In the genomic region with DNA sequence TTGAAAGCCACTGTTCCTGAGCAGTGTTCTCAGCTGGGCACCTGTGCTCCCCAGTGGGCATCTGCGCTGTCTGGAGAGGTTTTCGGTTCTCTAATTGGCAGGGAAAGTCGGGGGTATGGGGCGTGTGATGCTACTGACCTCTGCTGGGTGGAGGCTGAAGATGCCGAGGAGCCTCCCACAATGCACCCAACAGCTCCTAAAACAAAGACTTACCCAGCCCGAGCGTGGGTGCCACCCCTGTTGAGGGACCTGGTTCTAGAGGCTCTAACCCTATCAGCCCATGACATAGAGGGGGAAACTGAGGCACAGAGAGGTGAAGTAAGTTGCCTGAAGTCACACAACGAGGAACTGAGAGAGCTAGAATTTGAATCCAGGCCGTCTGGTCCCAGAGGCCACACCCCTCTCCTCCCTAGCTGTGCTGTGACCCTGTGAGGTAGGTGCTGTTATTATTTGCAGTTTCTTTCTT, we compare ENCODE assay signal across 2 cellular contexts.
TF ChIP-seq lines count a peak whose summit lies in the region.

No MANE protein-coding gene starts in this region.

TF ChIP-seq in SK-N-SH treated with all-trans-retinoic acid at 6 μM for 48 hours, 23 proteins besides CTCF, POLR2A, EP300 and RAD21:
- TF ChIP-seq PPARA (CRISPR knock-in tag; IDR thresholded peaks at IDR 0.05; ENCODE audit: borderline replicate concordance) (no peak), ZNF565 (CRISPR knock-in tag; conservative IDR thresholded peaks at IDR 0.05; ENCODE audit: low read depth) (no peak)
- TF ChIP-seq, protein P1, sequence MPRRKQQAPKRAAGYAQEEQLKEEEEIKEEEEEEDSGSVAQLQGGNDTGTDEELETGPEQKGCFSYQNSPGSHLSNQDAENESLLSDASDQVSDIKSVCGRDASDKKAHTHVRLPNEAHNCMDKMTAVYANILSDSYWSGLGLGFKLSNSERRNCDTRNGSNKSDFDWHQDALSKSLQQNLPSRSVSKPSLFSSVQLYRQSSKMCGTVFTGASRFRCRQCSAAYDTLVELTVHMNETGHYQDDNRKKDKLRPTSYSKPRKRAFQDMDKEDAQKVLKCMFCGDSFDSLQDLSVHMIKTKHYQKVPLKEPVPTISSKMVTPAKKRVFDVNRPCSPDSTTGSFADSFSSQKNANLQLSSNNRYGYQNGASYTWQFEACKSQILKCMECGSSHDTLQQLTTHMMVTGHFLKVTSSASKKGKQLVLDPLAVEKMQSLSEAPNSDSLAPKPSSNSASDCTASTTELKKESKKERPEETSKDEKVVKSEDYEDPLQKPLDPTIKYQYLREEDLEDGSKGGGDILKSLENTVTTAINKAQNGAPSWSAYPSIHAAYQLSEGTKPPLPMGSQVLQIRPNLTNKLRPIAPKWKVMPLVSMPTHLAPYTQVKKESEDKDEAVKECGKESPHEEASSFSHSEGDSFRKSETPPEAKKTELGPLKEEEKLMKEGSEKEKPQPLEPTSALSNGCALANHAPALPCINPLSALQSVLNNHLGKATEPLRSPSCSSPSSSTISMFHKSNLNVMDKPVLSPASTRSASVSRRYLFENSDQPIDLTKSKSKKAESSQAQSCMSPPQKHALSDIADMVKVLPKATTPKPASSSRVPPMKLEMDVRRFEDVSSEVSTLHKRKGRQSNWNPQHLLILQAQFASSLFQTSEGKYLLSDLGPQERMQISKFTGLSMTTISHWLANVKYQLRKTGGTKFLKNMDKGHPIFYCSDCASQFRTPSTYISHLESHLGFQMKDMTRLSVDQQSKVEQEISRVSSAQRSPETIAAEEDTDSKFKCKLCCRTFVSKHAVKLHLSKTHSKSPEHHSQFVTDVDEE (CRISPR knock-in tag; IDR thresholded peaks at IDR 0.05), result no peak

TF ChIP-seq in HepG2, 621 proteins besides CTCF, POLR2A, EP300 and RAD21:
- TF ChIP-seq TBX2 (CRISPR knock-in tag; IDR thresholded peaks at IDR 0.05; ENCODE audit: borderline replicate concordance), result peak; percentile 41; the same call in 1 of the 2 replicates
- TF ChIP-seq, protein P2, sequence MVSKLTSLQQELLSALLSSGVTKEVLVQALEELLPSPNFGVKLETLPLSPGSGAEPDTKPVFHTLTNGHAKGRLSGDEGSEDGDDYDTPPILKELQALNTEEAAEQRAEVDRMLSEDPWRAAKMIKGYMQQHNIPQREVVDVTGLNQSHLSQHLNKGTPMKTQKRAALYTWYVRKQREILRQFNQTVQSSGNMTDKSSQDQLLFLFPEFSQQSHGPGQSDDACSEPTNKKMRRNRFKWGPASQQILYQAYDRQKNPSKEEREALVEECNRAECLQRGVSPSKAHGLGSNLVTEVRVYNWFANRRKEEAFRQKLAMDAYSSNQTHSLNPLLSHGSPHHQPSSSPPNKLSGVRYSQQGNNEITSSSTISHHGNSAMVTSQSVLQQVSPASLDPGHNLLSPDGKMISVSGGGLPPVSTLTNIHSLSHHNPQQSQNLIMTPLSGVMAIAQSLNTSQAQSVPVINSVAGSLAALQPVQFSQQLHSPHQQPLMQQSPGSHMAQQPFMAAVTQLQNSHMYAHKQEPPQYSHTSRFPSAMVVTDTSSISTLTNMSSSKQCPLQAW (CRISPR knock-in tag; IDR thresholded peaks at IDR 0.05), result 0 out of 2 replicates have a peak, but pooled peaks have one; percentile 27
- 0 out of 2 replicates have a peak, but pooled peaks have one; percentile 34 for TF ChIP-seq ZNF350 (CRISPR knock-in tag; IDR thresholded peaks at IDR 0.05; ENCODE audit: borderline replicate concordance, low read depth)
- TF ChIP-seq NR2F6 (IDR thresholded peaks at IDR 0.05), result no peak
- peak; percentile 28; the same call in 1 of the 2 replicates for TF ChIP-seq NR2F6 (CRISPR knock-in tag; IDR thresholded peaks at IDR 0.05)
- TF ChIP-seq, protein P3, sequence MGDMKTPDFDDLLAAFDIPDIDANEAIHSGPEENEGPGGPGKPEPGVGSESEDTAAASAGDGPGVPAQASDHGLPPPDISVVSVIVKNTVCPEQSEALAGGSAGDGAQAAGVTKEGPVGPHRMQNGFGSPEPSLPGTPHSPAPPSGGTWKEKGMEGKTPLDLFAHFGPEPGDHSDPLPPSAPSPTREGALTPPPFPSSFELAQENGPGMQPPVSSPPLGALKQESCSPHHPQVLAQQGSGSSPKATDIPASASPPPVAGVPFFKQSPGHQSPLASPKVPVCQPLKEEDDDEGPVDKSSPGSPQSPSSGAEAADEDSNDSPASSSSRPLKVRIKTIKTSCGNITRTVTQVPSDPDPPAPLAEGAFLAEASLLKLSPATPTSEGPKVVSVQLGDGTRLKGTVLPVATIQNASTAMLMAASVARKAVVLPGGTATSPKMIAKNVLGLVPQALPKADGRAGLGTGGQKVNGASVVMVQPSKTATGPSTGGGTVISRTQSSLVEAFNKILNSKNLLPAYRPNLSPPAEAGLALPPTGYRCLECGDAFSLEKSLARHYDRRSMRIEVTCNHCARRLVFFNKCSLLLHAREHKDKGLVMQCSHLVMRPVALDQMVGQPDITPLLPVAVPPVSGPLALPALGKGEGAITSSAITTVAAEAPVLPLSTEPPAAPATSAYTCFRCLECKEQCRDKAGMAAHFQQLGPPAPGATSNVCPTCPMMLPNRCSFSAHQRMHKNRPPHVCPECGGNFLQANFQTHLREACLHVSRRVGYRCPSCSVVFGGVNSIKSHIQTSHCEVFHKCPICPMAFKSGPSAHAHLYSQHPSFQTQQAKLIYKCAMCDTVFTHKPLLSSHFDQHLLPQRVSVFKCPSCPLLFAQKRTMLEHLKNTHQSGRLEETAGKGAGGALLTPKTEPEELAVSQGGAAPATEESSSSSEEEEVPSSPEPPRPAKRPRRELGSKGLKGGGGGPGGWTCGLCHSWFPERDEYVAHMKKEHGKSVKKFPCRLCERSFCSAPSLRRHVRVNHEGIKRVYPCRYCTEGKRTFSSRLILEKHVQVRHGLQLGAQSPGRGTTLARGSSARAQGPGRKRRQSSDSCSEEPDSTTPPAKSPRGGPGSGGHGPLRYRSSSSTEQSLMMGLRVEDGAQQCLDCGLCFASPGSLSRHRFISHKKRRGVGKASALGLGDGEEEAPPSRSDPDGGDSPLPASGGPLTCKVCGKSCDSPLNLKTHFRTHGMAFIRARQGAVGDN (CRISPR knock-in tag; IDR thresholded peaks at IDR 0.05), result peak; percentile 44
- TF ChIP-seq, protein P4, sequence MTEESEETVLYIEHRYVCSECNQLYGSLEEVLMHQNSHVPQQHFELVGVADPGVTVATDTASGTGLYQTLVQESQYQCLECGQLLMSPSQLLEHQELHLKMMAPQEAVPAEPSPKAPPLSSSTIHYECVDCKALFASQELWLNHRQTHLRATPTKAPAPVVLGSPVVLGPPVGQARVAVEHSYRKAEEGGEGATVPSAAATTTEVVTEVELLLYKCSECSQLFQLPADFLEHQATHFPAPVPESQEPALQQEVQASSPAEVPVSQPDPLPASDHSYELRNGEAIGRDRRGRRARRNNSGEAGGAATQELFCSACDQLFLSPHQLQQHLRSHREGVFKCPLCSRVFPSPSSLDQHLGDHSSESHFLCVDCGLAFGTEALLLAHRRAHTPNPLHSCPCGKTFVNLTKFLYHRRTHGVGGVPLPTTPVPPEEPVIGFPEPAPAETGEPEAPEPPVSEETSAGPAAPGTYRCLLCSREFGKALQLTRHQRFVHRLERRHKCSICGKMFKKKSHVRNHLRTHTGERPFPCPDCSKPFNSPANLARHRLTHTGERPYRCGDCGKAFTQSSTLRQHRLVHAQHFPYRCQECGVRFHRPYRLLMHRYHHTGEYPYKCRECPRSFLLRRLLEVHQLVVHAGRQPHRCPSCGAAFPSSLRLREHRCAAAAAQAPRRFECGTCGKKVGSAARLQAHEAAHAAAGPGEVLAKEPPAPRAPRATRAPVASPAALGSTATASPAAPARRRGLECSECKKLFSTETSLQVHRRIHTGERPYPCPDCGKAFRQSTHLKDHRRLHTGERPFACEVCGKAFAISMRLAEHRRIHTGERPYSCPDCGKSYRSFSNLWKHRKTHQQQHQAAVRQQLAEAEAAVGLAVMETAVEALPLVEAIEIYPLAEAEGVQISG (CRISPR knock-in tag; IDR thresholded peaks at IDR 0.05), result peak; percentile 95
- TF ChIP-seq ZBTB20 (CRISPR knock-in tag; IDR thresholded peaks at IDR 0.05; ENCODE audit: borderline replicate concordance, low read depth), result peak; percentile 20; the same call in 1 of the 2 replicates
- TF ChIP-seq ZNF816 (CRISPR knock-in tag; IDR thresholded peaks at IDR 0.05; ENCODE audit: borderline replicate concordance), result no peak
- peak; percentile 29; the same call in 1 of the 2 replicates for TF ChIP-seq ZNF747 (CRISPR knock-in tag; IDR thresholded peaks at IDR 0.05; ENCODE audit: borderline replicate concordance)
- TF ChIP-seq KDM2A (CRISPR knock-in tag; IDR thresholded peaks at IDR 0.05; ENCODE audit: borderline replicate concordance, low read depth), result 0 out of 2 replicates have a peak, but pooled peaks have one; percentile 20
- peak; percentile 30; the same call in 1 of the 2 replicates for TF ChIP-seq SNAPC5 (CRISPR knock-in tag; IDR thresholded peaks at IDR 0.05; ENCODE audit: borderline replicate concordance)
- TF ChIP-seq HMGXB4 (CRISPR knock-in tag; IDR thresholded peaks at IDR 0.05; ENCODE audit: borderline replicate concordance in 1 of 2, low read depth in 1 of 2), result 0 out of 4 replicates have a peak, but pooled peaks of 1 of the 2 experiments have one; percentile 36
- TF ChIP-seq ZNF552 (CRISPR knock-in tag; IDR thresholded peaks at IDR 0.05; ENCODE audit: borderline replicate concordance), result no peak
- TF ChIP-seq ZNF143 (CRISPR knock-in tag; IDR thresholded peaks at IDR 0.05), result peak; percentile 49; the same call in 1 of the 2 replicates
- TF ChIP-seq SNRNP70 (IDR thresholded peaks at IDR 0.05; ENCODE audit: low read depth, low read length), result no peak
- TF ChIP-seq PITX1 (CRISPR knock-in tag; IDR thresholded peaks at IDR 0.05), result 0 out of 2 replicates have a peak, but pooled peaks have one; percentile 28
- peak; percentile 38; the same call in 1 of the 2 replicates for TF ChIP-seq SAP130 (CRISPR knock-in tag; IDR thresholded peaks at IDR 0.05; ENCODE audit: low read depth)
- TF ChIP-seq XRCC5 (optimal IDR thresholded peaks at IDR 0.05; ENCODE audit: low read length), result peak; percentile 53
- TF ChIP-seq SMC3 (IDR thresholded peaks at IDR 0.05; ENCODE audit: low read length), result peak; percentile 49
- no peak for TF ChIP-seq ELF3 (CRISPR knock-in tag; IDR thresholded peaks at IDR 0.05)
- TF ChIP-seq, protein P5, sequence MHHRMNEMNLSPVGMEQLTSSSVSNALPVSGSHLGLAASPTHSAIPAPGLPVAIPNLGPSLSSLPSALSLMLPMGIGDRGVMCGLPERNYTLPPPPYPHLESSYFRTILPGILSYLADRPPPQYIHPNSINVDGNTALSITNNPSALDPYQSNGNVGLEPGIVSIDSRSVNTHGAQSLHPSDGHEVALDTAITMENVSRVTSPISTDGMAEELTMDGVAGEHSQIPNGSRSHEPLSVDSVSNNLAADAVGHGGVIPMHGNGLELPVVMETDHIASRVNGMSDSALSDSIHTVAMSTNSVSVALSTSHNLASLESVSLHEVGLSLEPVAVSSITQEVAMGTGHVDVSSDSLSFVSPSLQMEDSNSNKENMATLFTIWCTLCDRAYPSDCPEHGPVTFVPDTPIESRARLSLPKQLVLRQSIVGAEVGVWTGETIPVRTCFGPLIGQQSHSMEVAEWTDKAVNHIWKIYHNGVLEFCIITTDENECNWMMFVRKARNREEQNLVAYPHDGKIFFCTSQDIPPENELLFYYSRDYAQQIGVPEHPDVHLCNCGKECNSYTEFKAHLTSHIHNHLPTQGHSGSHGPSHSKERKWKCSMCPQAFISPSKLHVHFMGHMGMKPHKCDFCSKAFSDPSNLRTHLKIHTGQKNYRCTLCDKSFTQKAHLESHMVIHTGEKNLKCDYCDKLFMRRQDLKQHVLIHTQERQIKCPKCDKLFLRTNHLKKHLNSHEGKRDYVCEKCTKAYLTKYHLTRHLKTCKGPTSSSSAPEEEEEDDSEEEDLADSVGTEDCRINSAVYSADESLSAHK (CRISPR knock-in tag; IDR thresholded peaks at IDR 0.05; ENCODE audit: borderline replicate concordance), result no peak
- 0 out of 2 replicates have a peak, but pooled peaks have one; percentile 20 for TF ChIP-seq CBFB (CRISPR knock-in tag; IDR thresholded peaks at IDR 0.05)
- no peak for TF ChIP-seq NR3C1 (CRISPR knock-in tag; IDR thresholded peaks at IDR 0.05)
- peak; percentile 62 for TF ChIP-seq TEAD3 (CRISPR knock-in tag; optimal IDR thresholded peaks at IDR 0.05; ENCODE audit: borderline replicate concordance)
- TF ChIP-seq FOSL2 (CRISPR knock-in tag; IDR thresholded peaks at IDR 0.05), result 0 out of 2 replicates have a peak, but pooled peaks have one; percentile 15
- peak; percentile 87 for TF ChIP-seq STAG1 (CRISPR knock-in tag; IDR thresholded peaks at IDR 0.05)
TF ChIP-seq in HepG2: peak in this region for 20.
